ENCODE assay signal across 13 cellular contexts in genomic region chr5:164048527-164048926, GRCh38.
A peak's percentile ranks its signal among the peaks of the same experiment; 100 is the strongest.
DNase-seq lines count a peak whose midpoint lies in the region; ATAC-seq, FAIRE-seq and TF ChIP-seq lines count a peak whose summit lies in the region.
"Had no signal": no experiment of that assay in that cellular context is flagged by ENCODE, and none has a peak within 500 bp of the region (broad histone marks: within the 10 kb centered on the region; RNA-seq: fewer than 3 reads in every experiment).

No MANE protein-coding gene starts in this region.

- no peaks in the 10 kb centered on the region for H3K9me3 ChIP-seq in K562 (replicated peaks; ENCODE audit: control insufficient read depth, insufficient read depth, low read depth, low read length)

- no TSS peak for BruUV-seq in K562 (replicated peaks; lab: Mats Ljungman, UMichigan)

- no peaks in the 10 kb centered on the region for H3K4me1 ChIP-seq in K562 (replicated peaks in 1 of 2; ENCODE audit: control insufficient read depth in 2 of 2, insufficient read depth in 2 of 2, low read length in 2 of 2)

- intact Hi-C loops in K562 (cut with micrococcal nuclease): no loop called here

- POLR2A ChIA-PET in K562 (lab: Yijun Ruan, JAX): no interaction called here

- H3K4me3 ChIP-seq in NB4 (ENCODE audit: low read depth, low read length) (no peak overlapping the region), K562 (no peak overlapping the region)

- WGBS in K562 (ENCODE audit: insufficient coverage, low coverage, missing lambda C conversion rate): 4% methylated on average over 1 of the region's 1 CpG

- H3K27ac ChIP-seq in C4-2B: no peak overlapping the region
- no peak overlapping the region for H3K27ac ChIP-seq in K562 (ENCODE audit: extremely low read depth, low read depth, low read length)

- no peaks in the 10 kb centered on the region for H4K20me1 ChIP-seq in K562 (replicated peaks; ENCODE audit: control insufficient read depth, insufficient read depth, low read length)

- CTCF ChIA-PET in K562 (lab: Yijun Ruan, JAX; ENCODE audit: low intra/inter-chr PET ratio): interaction anchor here (0.7 to 1.5 kb wide), 2 partner anchors 27 to 456 kb away, joined by 3 to 4 read pairs; no protein-coding TSS in a partner anchor

- TF ChIP-seq CTCF in C4-2B (conservative IDR thresholded peaks at IDR 0.05): peak; percentile 62
- no peak for TF ChIP-seq CTCF in NB4 (IDR thresholded peaks at IDR 0.05; ENCODE audit: low read depth, low read length)
- TF ChIP-seq CTCF in K562 (IDR thresholded peaks at IDR 0.05 in 2 of 3, conservative IDR thresholded peaks at IDR 0.05 in 1 of 3; ENCODE audit: insufficient read depth in 2 of 3, low read depth in 1 of 3, low read length in 3 of 3): peak in 1 of 3 experiments; percentile 44; a peak in 2 of 6 replicates

- no peak overlapping the region for H3K9ac ChIP-seq in K562 (ENCODE audit: insufficient read depth in 1 of 2, low read depth in 2 of 2, low read length in 2 of 2)

- TF ChIP-seq POLR2A in NB4 (IDR thresholded peaks at IDR 0.05; ENCODE audit: extremely low read depth, insufficient read length) (no peak), K562 (conservative IDR thresholded peaks at IDR 0.05) (no peak)

- ATAC-seq in K562 (no peak), HG03457 (IDR thresholded peaks at IDR 0.05; ENCODE audit: unreplicated experiment) (no peak)
- ATAC-seq: activated naive CD4-positive, alpha-beta T cell treated with anti-CD3 and anti-CD28 coated beads, Interleukin-2, amount 50 U/mL, for 72 hours; right cardiac atrium had no signal

- no peaks in the 10 kb centered on the region for H3K36me3 ChIP-seq in K562 (ENCODE audit: control insufficient read depth, insufficient read depth, low read length)

- H3K27me3 ChIP-seq in K562 (ENCODE audit: control insufficient read depth in 2 of 2, insufficient read depth in 2 of 2, low read length in 2 of 2): no peaks in the 10 kb centered on the region

- TF ChIP-seq RAD21 in K562 (CRISPR knock-in tag; conservative IDR thresholded peaks at IDR 0.05 in 1 of 2, IDR thresholded peaks at IDR 0.05 in 1 of 2): peak; percentile 21 to 28; a peak in 3 of 4 replicates

- H3K79me2 ChIP-seq in K562 (ENCODE audit: control insufficient read depth, insufficient read depth, low read length): no peaks in the 10 kb centered on the region

- in situ Hi-C loops in K562 (cut with MboI): no loop called here

- no peak overlapping the region for H3K4me2 ChIP-seq in K562 (ENCODE audit: insufficient read depth, low read length)

- no peaks in the 10 kb centered on the region for H3K9me1 ChIP-seq in K562 (ENCODE audit: control insufficient read depth, insufficient read depth, low read length)

- H2AFZ ChIP-seq in K562 (ENCODE audit: low read depth, low read length): no peak overlapping the region

- TF ChIP-seq EP300 in K562 (IDR thresholded peaks at IDR 0.05; ENCODE audit: low read length): no peak

- FAIRE-seq in K562 (lab: Jason Lieb, UNC): peak; percentile 32

- DNase-seq in NB4 (ENCODE audit: low read depth): peak; percentile 3
- peak in 1 of 4 experiments; percentile 3 for DNase-seq in K562 (ENCODE audit: extremely low read depth in 1 of 4, low spot score in 3 of 4)
- DNase-seq in left kidney (ENCODE audit: low read depth, low spot score): peak; percentile 10
- DNase-seq in NCI-H2171 (lab: John Stamatoyannopoulos, UW): no peak
- no peak for DNase-seq in COR-L47 (lab: John Stamatoyannopoulos, UW)
- DNase-seq in GF-D8 (lab: John Stamatoyannopoulos, UW): no peak
- DNase-seq: C1 segment of cervical spinal cord, KG1, right cardiac atrium, T-helper 9 cell had no signal

TF ChIP-seq in K562, 482 proteins besides CTCF, POLR2A, EP300 and RAD21:
- TF ChIP-seq ZNF23 (CRISPR knock-in tag; IDR thresholded peaks at IDR 0.05) (no peak), ATF7 (IDR thresholded peaks at IDR 0.05) (no peak), ZFP36 (IDR thresholded peaks at IDR 0.05; ENCODE audit: low read depth, low read length, partially characterized antibody) (no peak), CBX8 (IDR thresholded peaks at IDR 0.05; ENCODE audit: borderline replicate concordance, extremely low read depth, low read depth, low read length, poor library complexity, severe bottlenecking) (no peak), HDAC2 (IDR thresholded peaks at IDR 0.05) (no peak), NONO (IDR thresholded peaks at IDR 0.05; ENCODE audit: low read depth in 2 of 2, low read length in 1 of 2) (no peak), RFX1 (IDR thresholded peaks at IDR 0.05) (no peak), ATF2 (CRISPR knock-in tag; IDR thresholded peaks at IDR 0.05) (no peak)

Comparison
In these comparisons a context has a peak if more than half of its experiments do, and no peak if none do; other contexts are left out.
1. DNase-seq: peak in NB4 (single experiment) and left kidney (single experiment); none in NCI-H2171 (single experiment), COR-L47 (single experiment) and GF-D8 (single experiment).